In genomic region chr10:68074775-68075549, GRCh38 we compare ENCODE assay signal across 8 cellular contexts. TPM values are rescaled to one million over a fixed set of nuclear protein-coding genes. Genes with fewer than 3 reads are reported as not detected.
A peak's percentile ranks its signal among the peaks of the same experiment; 100 is the strongest.
DNase-seq lines count a peak whose midpoint lies in the region; ATAC-seq and TF ChIP-seq lines count a peak whose summit lies in the region.

HERC4 (minus strand) TSS chr10:68075283; CDS start chr10:68073108, 2,175 bp downstream.

- DNase-seq in GM12864 (ENCODE audit: low read depth): peak; percentile 59
- peak; percentile 83 for DNase-seq in NCI-H1048 (lab: John Stamatoyannopoulos, UW)
- peak; percentile 80 to 93 (median 88) for DNase-seq in T-cell
- DNase-seq in cardiac septum (ENCODE audit: low spot score): peak; percentile 98
- peak; percentile 89 to 91 for DNase-seq in trophoblast cell
- peak; percentile 89 to 92 for DNase-seq in tibial nerve (ENCODE audit: low spot score in 2 of 2)

- H3K4me1 Mint-ChIP-seq in T-cell: peaks cover 37 to 41% (median 38%) of the 10 kb centered on the region in 3 donors

- no peak within 1 kb of the TSS for H3K23ac ChIP-seq in trophoblast cell (ENCODE audit: low read length)

- peak within 1 kb of the TSS; percentile 35 for H2BK12ac ChIP-seq in trophoblast cell (ENCODE audit: low read length)

- H3K79me2 ChIP-seq in trophoblast cell (ENCODE audit: control insufficient read depth, insufficient read depth, low read length, poor library complexity): peaks cover 6% of the 10 kb centered on the region

- H3K27me3 ChIP-seq in trophoblast cell (ENCODE audit: insufficient read depth, low read length): no peaks in the 10 kb centered on the region
- H3K27me3 ChIP-seq in tibial nerve: no peaks in the 10 kb centered on the region

- peak; percentile 36 to 94 for TF ChIP-seq EP300 in tibial nerve (IDR thresholded peaks at IDR 0.05)

- peaks cover 10% of the 10 kb centered on the region for H3K79me1 ChIP-seq in trophoblast cell (ENCODE audit: low read length)

- 0% methylated on average over 47 to 64 of the region's 64 CpGs for WGBS in adipose tissue, 3 donors
- no CpG with 5 or more reads among the region's 64 CpGs for WGBS in trophoblast cell (ENCODE audit: extremely low coverage, insufficient coverage, insufficient read length)
- 0 to 1% methylated on average over 36 to 56 of the region's 64 CpGs for WGBS in tibial nerve, 2 donors

- ATAC-seq in HG02571 (IDR thresholded peaks at IDR 0.05; ENCODE audit: unreplicated experiment) (peak; percentile 89), T-cell (replicated peaks in 1 of 4) (peak; percentile 91 to 93 (median 92))

- intact Hi-C loops in cardiac septum (cut with DNase I): loop anchor here (1.0 to 10.0 kb wide), 2 partner anchors 191 to 260 kb away; partner anchors contain the start of genes HNRNPH3, PBLD and SIRT1

- peak within 1 kb of the TSS; percentile 83 for H3K9ac ChIP-seq in trophoblast cell (ENCODE audit: low read length)

- H3K36me3 Mint-ChIP-seq in T-cell: peaks cover 5% of the 10 kb centered on the region

- H4K12ac ChIP-seq in trophoblast cell (ENCODE audit: low read depth, low read length): peak within 1 kb of the TSS; percentile 96

- no peaks in the 10 kb centered on the region for H3K9me3 Mint-ChIP-seq in T-cell

- peak within 1 kb of the TSS; percentile 91 to 93 for H3K27ac Mint-ChIP-seq in T-cell

- H3K36me3 ChIP-seq in trophoblast cell (ENCODE audit: control insufficient read depth in 1 of 2, insufficient read depth in 2 of 2, low read length in 2 of 2) (peaks cover 0 to 3% of the 10 kb centered on the region in 2 experiments), tibial nerve (peaks cover 0 to 3% (median 0%) of the 10 kb centered on the region in 3 donors)

- peak within 1 kb of the TSS; percentile 71 for H3K4me3 ChIP-seq in GM12864 (ENCODE audit: low read depth, low read length)
- peak within 1 kb of the TSS; percentile 82 for H3K4me3 ChIP-seq in trophoblast cell (ENCODE audit: low read depth, low read length)
- peak within 1 kb of the TSS; percentile 75 to 100 (median 96) for H3K4me3 ChIP-seq in tibial nerve

- peak within 1 kb of the TSS; percentile 64 for H3K4ac ChIP-seq in trophoblast cell (ENCODE audit: low read depth, low read length)

- no peaks in the 10 kb centered on the region for H3K27me3 Mint-ChIP-seq in T-cell

- peak within 1 kb of the TSS; percentile 97 for H4K91ac ChIP-seq in trophoblast cell (ENCODE audit: low read depth, low read length)

- TF ChIP-seq POLR2A in tibial nerve (IDR thresholded peaks at IDR 0.05): peak; percentile 74 to 77

- POLR2A ChIA-PET in T-cell (lab: Charles Lee): interaction anchor here in 1 of 2 donors (0.7 to 0.8 kb wide), 2 partner anchors 22 to 24 kb away, joined by 3 to 18 read pairs; no protein-coding TSS in a partner anchor

- H3K14ac ChIP-seq in trophoblast cell (ENCODE audit: low read length): peak within 1 kb of the TSS; percentile 98

- peak within 1 kb of the TSS; percentile 96 to 97 (median 96) for H3K4me3 Mint-ChIP-seq in T-cell

- H4K8ac ChIP-seq in trophoblast cell (ENCODE audit: low read depth, low read length): peak within 1 kb of the TSS; percentile 97

- H2BK5ac ChIP-seq in trophoblast cell (ENCODE audit: low read depth, low read length, poor library complexity): peak within 1 kb of the TSS; percentile 96

- no peaks in the 10 kb centered on the region for H3K9me3 ChIP-seq in trophoblast cell (ENCODE audit: insufficient read depth, low read depth, low read length)
- no peaks in the 10 kb centered on the region for H3K9me3 ChIP-seq in tibial nerve

- H3K4me1 ChIP-seq in trophoblast cell (ENCODE audit: control insufficient read depth in 1 of 2, insufficient read depth in 2 of 2, low read length in 2 of 2) (peaks cover 2 to 3% of the 10 kb centered on the region in 2 experiments), tibial nerve (peaks cover 0 to 39% (median 27%) of the 10 kb centered on the region in 4 donors)

- peak within 1 kb of the TSS; percentile 76 for H3K4me2 ChIP-seq in trophoblast cell (ENCODE audit: low read length)

- peak within 1 kb of the TSS; percentile 95 for H2AFZ ChIP-seq in trophoblast cell (ENCODE audit: insufficient read depth, low read length, poor library complexity)

- TF ChIP-seq CTCF in GM12864 (IDR thresholded peaks at IDR 0.05; ENCODE audit: low read depth, low read length, missing control alignments) (no peak), tibial nerve (IDR thresholded peaks at IDR 0.05) (no peak)

- peak within 1 kb of the TSS; percentile 66 for H2AK5ac ChIP-seq in trophoblast cell (ENCODE audit: low read length)

- H3K27ac ChIP-seq in adipose tissue (ENCODE audit: low read depth, low read length) (peak within 1 kb of the TSS; percentile 60), trophoblast cell (ENCODE audit: low read depth, low read length) (peak within 1 kb of the TSS; percentile 93), tibial nerve (peak within 1 kb of the TSS; percentile 87 to 100 (median 98))

- CTCF ChIA-PET in T-cell (lab: Charles Lee): interaction anchor here in 1 of 2 donors (0.7 kb wide), 2 partner anchors 28 to 134 kb away, joined by 3 to 6 read pairs; no protein-coding TSS in a partner anchor

- H3K18ac ChIP-seq in trophoblast cell (ENCODE audit: low read length): peak within 1 kb of the TSS; percentile 98

- H2BK120ac ChIP-seq in trophoblast cell (ENCODE audit: insufficient read depth, low read length, poor library complexity): peak within 1 kb of the TSS; percentile 96

RNA-seq across cellular contexts. Expression of gene HERC4, which starts in this region (rescaled TPM):
- 10 to 100 TPM; 63.0 to 81.6 (median 77.5) TPM for total RNA-seq in T-cell
- 10 to 100 TPM in 2 of 3 donors, 1 to 10 TPM in 1; 8.7 to 15.1 (median 14.8) TPM for polyA plus RNA-seq in adipose tissue
- total RNA-seq in cardiac septum: 43.0 TPM
- 20.1 and 20.5 TPM in 2 replicates for polyA plus RNA-seq in trophoblast cell (2013)
- total RNA-seq in tibial nerve: 10 to 100 TPM; 38.1 to 57.0 (median 54.1) TPM

Comparison
In these comparisons a context has a peak if more than half of its experiments do, and no peak if none do; other contexts are left out.
1. Peak in every context shown above with its lines: DNase-seq, ATAC-seq, H3K4me3 ChIP-seq and H3K27ac ChIP-seq.